ENCODE assay signal across 24 cellular contexts in genomic region chr9:124001865-124002525, GRCh38.
"Had no signal": no experiment of that assay in that cellular context is flagged by ENCODE, and none has a peak within 500 bp of the region (broad histone marks: within the 10 kb centered on the region; RNA-seq: fewer than 3 reads in every experiment).

No MANE protein-coding gene starts in this region.

- H3K4me1 ChIP-seq: parathyroid adenoma had no signal

- DNase-seq: activated CD4-positive, alpha-beta T cell treated with anti-CD3 and anti-CD28 coated beads, Interleukin-2, amount 10 ng/mL, durations not matched to agents 7 days and 5 days; activated CD4-positive, CD25-positive, alpha-beta regulatory T cell treated with anti-CD3 and anti-CD28 coated beads, Interleukin-2, amount 50 U/mL, for 72 hours; activated CD8-positive, alpha-beta memory T cell treated with anti-CD3 and anti-CD28 coated beads, Interleukin-2, amount 10 ng/mL, durations not matched to agents 7 days and 5 days; activated CD8-positive, alpha-beta T cell treated with anti-CD3 and anti-CD28 coated beads for 36 hours; activated gamma-delta T cell treated with Interleukin-2 at 50 U/mL for 16 hours; anterior cingulate cortex; body of pancreas; effector CD4-positive, alpha-beta T cell; erythroblast; foreskin fibroblast; left ventricle myocardium superior; mammary epithelial cell; naive thymus-derived CD8-positive, alpha-beta T cell; nucleus accumbens; small intestine; stimulated activated CD4-positive, alpha-beta T cell treated with anti-CD3 and anti-CD28 coated beads, Interleukin-15, amount 100 ng/mL, for 24 hours; stomach; transverse colon; WERI-Rb-1 had no signal

- H3K36me3 ChIP-seq: stomach, transverse colon, WERI-Rb-1 had no signal

- H3K9me3 ChIP-seq: body of pancreas, stomach, transverse colon had no signal

- H3K9ac ChIP-seq: parathyroid adenoma had no signal

- ATAC-seq: activated CD8-positive, alpha-beta memory T cell treated with anti-CD3 and anti-CD28 coated beads, Interleukin-2, amount 10 ng/mL, durations not matched to agents 7 days and 5 days; activated CD8-positive, alpha-beta T cell treated with anti-CD3 and anti-CD28 coated beads for 36 hours; body of pancreas; left ventricle myocardium superior; naive thymus-derived CD8-positive, alpha-beta T cell; sciatic nerve; stimulated activated memory B cell treated with anti-CD40 and anti-IgM and Interleukin-4, amounts not matched to agents 10 μg/mL and 1 μg/mL and 100 μg/mL, for 72 hours had no signal

- H3K4me3 ChIP-seq: body of pancreas, hepatocyte, stomach, transverse colon had no signal

- FAIRE-seq: small intestine, urothelium cell line had no signal
